1 cellular context compared by ENCODE assay signal in the genomic region with DNA sequence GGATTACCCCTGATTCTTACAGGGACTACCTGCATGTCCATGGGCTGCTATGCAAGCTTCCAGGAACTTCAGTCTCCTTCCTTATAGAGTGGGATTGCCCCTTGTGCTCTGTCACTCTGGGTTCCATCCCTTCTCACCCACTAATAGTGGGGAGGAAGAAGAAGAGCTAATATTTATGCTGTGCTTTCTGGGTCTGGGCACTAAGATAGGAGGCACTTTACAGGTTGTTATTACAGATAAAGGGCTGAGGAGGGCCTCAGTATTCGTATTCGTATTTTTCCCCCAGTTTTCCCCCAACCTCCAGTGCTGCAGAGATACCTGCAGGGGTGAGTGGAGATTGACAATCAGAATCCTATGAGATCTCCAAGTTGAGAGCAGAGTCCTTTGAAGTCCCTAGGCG.
TF ChIP-seq lines count a peak whose summit lies in the region.

No MANE protein-coding gene starts in this region.

TF ChIP-seq in GM23338, 12 proteins besides CTCF, POLR2A, EP300 and RAD21 (continued from another document):
- TF ChIP-seq, protein P1, sequence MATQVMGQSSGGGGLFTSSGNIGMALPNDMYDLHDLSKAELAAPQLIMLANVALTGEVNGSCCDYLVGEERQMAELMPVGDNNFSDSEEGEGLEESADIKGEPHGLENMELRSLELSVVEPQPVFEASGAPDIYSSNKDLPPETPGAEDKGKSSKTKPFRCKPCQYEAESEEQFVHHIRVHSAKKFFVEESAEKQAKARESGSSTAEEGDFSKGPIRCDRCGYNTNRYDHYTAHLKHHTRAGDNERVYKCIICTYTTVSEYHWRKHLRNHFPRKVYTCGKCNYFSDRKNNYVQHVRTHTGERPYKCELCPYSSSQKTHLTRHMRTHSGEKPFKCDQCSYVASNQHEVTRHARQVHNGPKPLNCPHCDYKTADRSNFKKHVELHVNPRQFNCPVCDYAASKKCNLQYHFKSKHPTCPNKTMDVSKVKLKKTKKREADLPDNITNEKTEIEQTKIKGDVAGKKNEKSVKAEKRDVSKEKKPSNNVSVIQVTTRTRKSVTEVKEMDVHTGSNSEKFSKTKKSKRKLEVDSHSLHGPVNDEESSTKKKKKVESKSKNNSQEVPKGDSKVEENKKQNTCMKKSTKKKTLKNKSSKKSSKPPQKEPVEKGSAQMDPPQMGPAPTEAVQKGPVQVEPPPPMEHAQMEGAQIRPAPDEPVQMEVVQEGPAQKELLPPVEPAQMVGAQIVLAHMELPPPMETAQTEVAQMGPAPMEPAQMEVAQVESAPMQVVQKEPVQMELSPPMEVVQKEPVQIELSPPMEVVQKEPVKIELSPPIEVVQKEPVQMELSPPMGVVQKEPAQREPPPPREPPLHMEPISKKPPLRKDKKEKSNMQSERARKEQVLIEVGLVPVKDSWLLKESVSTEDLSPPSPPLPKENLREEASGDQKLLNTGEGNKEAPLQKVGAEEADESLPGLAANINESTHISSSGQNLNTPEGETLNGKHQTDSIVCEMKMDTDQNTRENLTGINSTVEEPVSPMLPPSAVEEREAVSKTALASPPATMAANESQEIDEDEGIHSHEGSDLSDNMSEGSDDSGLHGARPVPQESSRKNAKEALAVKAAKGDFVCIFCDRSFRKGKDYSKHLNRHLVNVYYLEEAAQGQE (IDR thresholded peaks at IDR 0.05; ENCODE audit: unreplicated experiment), result no peak
- TF ChIP-seq ZNF331 (CRISPR knock-in tag; IDR thresholded peaks at IDR 0.05; ENCODE audit: low read depth), result no peak
- no peak for TF ChIP-seq STAT1 (IDR thresholded peaks at IDR 0.05; ENCODE audit: unreplicated experiment)
- no peak for TF ChIP-seq EZH2 (IDR thresholded peaks at IDR 0.05; ENCODE audit: low read depth, unreplicated experiment)
- no peak for TF ChIP-seq POLR2AphosphoS5 (IDR thresholded peaks at IDR 0.05; ENCODE audit: low read depth)
- TF ChIP-seq CREB1 (CRISPR knock-in tag; IDR thresholded peaks at IDR 0.05; ENCODE audit: low read depth), result no peak
- TF ChIP-seq EZH2phosphoT487 (IDR thresholded peaks at IDR 0.05; ENCODE audit: unreplicated experiment), result no peak
